1 cellular context compared by ENCODE assay signal in the genomic region with DNA sequence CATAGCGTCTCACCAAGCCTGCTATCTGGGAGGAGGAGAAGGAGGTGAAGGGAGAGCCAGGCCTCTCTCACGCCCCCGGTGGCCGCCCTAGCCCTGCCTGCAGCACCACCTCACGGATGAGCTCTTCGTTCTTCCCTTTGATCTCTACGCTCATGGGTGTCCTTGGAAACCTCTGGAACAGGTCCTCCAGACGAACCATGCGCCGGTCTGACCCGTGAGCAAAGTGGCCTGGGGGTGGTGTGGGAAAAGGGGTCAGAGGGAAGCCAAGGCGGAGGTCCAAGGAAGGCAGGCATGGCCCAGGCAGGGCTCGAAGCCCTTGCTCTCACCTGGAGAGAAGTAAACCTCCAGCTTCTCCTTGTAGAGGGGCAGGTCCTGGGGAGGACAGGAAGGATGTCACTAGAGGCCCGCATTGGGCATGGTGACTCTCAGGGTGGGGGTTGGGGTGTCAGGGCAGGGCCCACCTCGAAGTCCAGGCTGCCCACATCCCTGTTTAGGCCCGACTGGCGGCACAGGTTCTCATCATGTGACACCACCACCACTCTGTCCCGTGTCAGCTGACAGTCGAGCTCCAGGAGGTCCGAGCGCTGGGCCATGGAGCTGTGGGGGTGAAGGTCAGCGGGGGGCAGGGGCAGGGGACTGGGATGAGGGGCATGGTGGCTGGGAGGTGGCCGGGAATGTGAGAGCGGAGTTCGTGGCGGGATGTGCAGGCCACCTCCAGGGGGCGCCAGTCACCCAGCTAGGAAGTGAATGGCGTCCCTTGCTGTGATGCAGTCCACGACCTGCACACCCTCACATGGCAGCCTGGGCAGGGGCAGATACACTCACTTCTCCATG.
A peak's percentile ranks its signal among the peaks of the same experiment; 100 is the strongest.
TF ChIP-seq lines count a peak whose summit lies in the region.

No MANE protein-coding gene starts in this region.

TF ChIP-seq in GM12878, 131 proteins besides CTCF, POLR2A, EP300 and RAD21:
- TF ChIP-seq SRF (IDR thresholded peaks at IDR 0.05; ENCODE audit: low read depth in 2 of 2, low read length in 2 of 2) (0 out of 4 replicates have a peak, but pooled peaks of 1 of the 2 experiments have one; percentile 4), IKZF2 (IDR thresholded peaks at IDR 0.05) (0 out of 4 replicates have a peak, but pooled peaks of 1 of the 2 experiments have one; percentile 12), IKZF1 (conservative IDR thresholded peaks at IDR 0.05) (0 out of 2 replicates have a peak, but pooled peaks have one; percentile 32), SMARCA5 (IDR thresholded peaks at IDR 0.05) (peak; percentile 98), YY1 (IDR thresholded peaks at IDR 0.05; ENCODE audit: low read depth, low read length) (peak; percentile 91), MEF2B (IDR thresholded peaks at IDR 0.05; ENCODE audit: partially characterized antibody, poor library complexity, severe bottlenecking) (no peak), EED (IDR thresholded peaks at IDR 0.05; ENCODE audit: low read depth) (peak; percentile 34; the same call in 1 of the 2 replicates), SMC3 (IDR thresholded peaks at IDR 0.05; ENCODE audit: borderline replicate concordance, low read length) (peak; percentile 64), SUPT20H (IDR thresholded peaks at IDR 0.05; ENCODE audit: borderline replicate concordance, control insufficient read depth, low read depth, low read length) (no peak)
- TF ChIP-seq, protein P1, sequence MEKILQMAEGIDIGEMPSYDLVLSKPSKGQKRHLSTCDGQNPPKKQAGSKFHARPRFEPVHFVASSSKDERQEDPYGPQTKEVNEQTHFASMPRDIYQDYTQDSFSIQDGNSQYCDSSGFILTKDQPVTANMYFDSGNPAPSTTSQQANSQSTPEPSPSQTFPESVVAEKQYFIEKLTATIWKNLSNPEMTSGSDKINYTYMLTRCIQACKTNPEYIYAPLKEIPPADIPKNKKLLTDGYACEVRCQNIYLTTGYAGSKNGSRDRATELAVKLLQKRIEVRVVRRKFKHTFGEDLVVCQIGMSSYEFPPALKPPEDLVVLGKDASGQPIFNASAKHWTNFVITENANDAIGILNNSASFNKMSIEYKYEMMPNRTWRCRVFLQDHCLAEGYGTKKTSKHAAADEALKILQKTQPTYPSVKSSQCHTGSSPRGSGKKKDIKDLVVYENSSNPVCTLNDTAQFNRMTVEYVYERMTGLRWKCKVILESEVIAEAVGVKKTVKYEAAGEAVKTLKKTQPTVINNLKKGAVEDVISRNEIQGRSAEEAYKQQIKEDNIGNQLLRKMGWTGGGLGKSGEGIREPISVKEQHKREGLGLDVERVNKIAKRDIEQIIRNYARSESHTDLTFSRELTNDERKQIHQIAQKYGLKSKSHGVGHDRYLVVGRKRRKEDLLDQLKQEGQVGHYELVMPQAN (conservative IDR thresholded peaks at IDR 0.05) = no peak
- TF ChIP-seq, protein P2, sequence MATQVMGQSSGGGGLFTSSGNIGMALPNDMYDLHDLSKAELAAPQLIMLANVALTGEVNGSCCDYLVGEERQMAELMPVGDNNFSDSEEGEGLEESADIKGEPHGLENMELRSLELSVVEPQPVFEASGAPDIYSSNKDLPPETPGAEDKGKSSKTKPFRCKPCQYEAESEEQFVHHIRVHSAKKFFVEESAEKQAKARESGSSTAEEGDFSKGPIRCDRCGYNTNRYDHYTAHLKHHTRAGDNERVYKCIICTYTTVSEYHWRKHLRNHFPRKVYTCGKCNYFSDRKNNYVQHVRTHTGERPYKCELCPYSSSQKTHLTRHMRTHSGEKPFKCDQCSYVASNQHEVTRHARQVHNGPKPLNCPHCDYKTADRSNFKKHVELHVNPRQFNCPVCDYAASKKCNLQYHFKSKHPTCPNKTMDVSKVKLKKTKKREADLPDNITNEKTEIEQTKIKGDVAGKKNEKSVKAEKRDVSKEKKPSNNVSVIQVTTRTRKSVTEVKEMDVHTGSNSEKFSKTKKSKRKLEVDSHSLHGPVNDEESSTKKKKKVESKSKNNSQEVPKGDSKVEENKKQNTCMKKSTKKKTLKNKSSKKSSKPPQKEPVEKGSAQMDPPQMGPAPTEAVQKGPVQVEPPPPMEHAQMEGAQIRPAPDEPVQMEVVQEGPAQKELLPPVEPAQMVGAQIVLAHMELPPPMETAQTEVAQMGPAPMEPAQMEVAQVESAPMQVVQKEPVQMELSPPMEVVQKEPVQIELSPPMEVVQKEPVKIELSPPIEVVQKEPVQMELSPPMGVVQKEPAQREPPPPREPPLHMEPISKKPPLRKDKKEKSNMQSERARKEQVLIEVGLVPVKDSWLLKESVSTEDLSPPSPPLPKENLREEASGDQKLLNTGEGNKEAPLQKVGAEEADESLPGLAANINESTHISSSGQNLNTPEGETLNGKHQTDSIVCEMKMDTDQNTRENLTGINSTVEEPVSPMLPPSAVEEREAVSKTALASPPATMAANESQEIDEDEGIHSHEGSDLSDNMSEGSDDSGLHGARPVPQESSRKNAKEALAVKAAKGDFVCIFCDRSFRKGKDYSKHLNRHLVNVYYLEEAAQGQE (IDR thresholded peaks at IDR 0.05; ENCODE audit: low read depth, low read length) = no peak
- TF ChIP-seq, protein P3, sequence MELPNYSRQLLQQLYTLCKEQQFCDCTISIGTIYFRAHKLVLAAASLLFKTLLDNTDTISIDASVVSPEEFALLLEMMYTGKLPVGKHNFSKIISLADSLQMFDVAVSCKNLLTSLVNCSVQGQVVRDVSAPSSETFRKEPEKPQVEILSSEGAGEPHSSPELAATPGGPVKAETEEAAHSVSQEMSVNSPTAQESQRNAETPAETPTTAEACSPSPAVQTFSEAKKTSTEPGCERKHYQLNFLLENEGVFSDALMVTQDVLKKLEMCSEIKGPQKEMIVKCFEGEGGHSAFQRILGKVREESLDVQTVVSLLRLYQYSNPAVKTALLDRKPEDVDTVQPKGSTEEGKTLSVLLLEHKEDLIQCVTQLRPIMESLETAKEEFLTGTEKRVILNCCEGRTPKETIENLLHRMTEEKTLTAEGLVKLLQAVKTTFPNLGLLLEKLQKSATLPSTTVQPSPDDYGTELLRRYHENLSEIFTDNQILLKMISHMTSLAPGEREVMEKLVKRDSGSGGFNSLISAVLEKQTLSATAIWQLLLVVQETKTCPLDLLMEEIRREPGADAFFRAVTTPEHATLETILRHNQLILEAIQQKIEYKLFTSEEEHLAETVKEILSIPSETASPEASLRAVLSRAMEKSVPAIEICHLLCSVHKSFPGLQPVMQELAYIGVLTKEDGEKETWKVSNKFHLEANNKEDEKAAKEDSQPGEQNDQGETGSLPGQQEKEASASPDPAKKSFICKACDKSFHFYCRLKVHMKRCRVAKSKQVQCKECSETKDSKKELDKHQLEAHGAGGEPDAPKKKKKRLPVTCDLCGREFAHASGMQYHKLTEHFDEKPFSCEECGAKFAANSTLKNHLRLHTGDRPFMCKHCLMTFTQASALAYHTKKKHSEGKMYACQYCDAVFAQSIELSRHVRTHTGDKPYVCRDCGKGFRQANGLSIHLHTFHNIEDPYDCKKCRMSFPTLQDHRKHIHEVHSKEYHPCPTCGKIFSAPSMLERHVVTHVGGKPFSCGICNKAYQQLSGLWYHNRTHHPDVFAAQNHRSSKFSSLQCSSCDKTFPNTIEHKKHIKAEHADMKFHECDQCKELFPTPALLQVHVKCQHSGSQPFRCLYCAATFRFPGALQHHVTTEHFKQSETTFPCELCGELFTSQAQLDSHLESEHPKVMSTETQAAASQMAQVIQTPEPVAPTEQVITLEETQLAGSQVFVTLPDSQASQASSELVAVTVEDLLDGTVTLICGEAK (IDR thresholded peaks at IDR 0.05; ENCODE audit: borderline replicate concordance) = no peak
- TF ChIP-seq, protein P4, sequence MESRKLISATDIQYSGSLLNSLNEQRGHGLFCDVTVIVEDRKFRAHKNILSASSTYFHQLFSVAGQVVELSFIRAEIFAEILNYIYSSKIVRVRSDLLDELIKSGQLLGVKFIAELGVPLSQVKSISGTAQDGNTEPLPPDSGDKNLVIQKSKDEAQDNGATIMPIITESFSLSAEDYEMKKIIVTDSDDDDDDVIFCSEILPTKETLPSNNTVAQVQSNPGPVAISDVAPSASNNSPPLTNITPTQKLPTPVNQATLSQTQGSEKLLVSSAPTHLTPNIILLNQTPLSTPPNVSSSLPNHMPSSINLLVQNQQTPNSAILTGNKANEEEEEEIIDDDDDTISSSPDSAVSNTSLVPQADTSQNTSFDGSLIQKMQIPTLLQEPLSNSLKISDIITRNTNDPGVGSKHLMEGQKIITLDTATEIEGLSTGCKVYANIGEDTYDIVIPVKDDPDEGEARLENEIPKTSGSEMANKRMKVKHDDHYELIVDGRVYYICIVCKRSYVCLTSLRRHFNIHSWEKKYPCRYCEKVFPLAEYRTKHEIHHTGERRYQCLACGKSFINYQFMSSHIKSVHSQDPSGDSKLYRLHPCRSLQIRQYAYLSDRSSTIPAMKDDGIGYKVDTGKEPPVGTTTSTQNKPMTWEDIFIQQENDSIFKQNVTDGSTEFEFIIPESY (IDR thresholded peaks at IDR 0.05) = peak; percentile 97
- TF ChIP-seq, protein P5, sequence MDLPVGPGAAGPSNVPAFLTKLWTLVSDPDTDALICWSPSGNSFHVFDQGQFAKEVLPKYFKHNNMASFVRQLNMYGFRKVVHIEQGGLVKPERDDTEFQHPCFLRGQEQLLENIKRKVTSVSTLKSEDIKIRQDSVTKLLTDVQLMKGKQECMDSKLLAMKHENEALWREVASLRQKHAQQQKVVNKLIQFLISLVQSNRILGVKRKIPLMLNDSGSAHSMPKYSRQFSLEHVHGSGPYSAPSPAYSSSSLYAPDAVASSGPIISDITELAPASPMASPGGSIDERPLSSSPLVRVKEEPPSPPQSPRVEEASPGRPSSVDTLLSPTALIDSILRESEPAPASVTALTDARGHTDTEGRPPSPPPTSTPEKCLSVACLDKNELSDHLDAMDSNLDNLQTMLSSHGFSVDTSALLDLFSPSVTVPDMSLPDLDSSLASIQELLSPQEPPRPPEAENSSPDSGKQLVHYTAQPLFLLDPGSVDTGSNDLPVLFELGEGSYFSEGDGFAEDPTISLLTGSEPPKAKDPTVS (IDR thresholded peaks at IDR 0.05; ENCODE audit: low read depth, low read length) = no peak
